17 cellular contexts compared by ENCODE assay signal in genomic region chr9:136930014-136930413, GRCh38. TPM values are rescaled to one million over a fixed set of nuclear protein-coding genes. Genes with fewer than 3 reads are reported as not detected.
"Had no signal": no experiment of that assay in that cellular context is flagged by ENCODE, and none has a peak within 500 bp of the region (broad histone marks: within the 10 kb centered on the region; RNA-seq: fewer than 3 reads in every experiment).

No MANE protein-coding gene starts in this region.

- H3K4me3 Mint-ChIP-seq: activated naive CD8-positive, alpha-beta T cell treated with anti-CD3 and anti-CD28 coated beads, Interleukin-2, amount 10 ng/mL, durations not matched to agents 7 days and 5 days; neural crest cell had no signal

- H3K27me3 Mint-ChIP-seq: activated naive CD8-positive, alpha-beta T cell treated with anti-CD3 and anti-CD28 coated beads, Interleukin-2, amount 10 ng/mL, durations not matched to agents 7 days and 5 days had no signal

- H3K4me1 Mint-ChIP-seq: activated naive CD8-positive, alpha-beta T cell treated with anti-CD3 and anti-CD28 coated beads, Interleukin-2, amount 10 ng/mL, durations not matched to agents 7 days and 5 days had no signal

- H3K27ac Mint-ChIP-seq: activated naive CD8-positive, alpha-beta T cell treated with anti-CD3 and anti-CD28 coated beads, Interleukin-2, amount 10 ng/mL, durations not matched to agents 7 days and 5 days; activated T-helper 2 cell treated with anti-CD3 and anti-CD28 coated beads, Interferon-gamma antibody, Interleukin-2, Interleukin-4, amounts not matched to agents 10 μg/mL and 5 μg/mL and 100 μg/mL, durations not matched to agents 14 hours and 24 hours and 36 hours had no signal

- H3K27ac ChIP-seq: SJSA1, thyroid gland had no signal

- DNase-seq: activated CD4-positive, alpha-beta T cell treated with anti-CD3 and anti-CD28 coated beads for 48 hours; activated naive CD8-positive, alpha-beta T cell treated with anti-CD3 and anti-CD28 coated beads, Interleukin-2, amount 10 ng/mL, durations not matched to agents 7 days and 5 days; hippocampal formation; mesenchymal stem cell; stimulated activated CD4-positive, alpha-beta T cell treated with anti-CD3 and anti-CD28 coated beads, Interleukin-12 subunit alpha, Interleukin-12 subunit beta, amount 100 ng/mL, for 4 hours; stimulated activated CD4-positive, alpha-beta T cell treated with anti-CD3 and anti-CD28 coated beads, Interleukin-2, amount 100 ng/mL, for 24 hours; T-helper 2 cell; thyroid gland had no signal

- H3K9me3 ChIP-seq: prostate gland, thyroid gland had no signal

- H3K4me1 ChIP-seq: prostate gland, SJSA1, thyroid gland had no signal

- H3K27me3 ChIP-seq: SJSA1, thyroid gland had no signal

- H3K4me3 ChIP-seq: prostate gland, SJSA1, thyroid gland had no signal

- H3K9me3 Mint-ChIP-seq: activated naive CD8-positive, alpha-beta T cell treated with anti-CD3 and anti-CD28 coated beads, Interleukin-2, amount 10 ng/mL, durations not matched to agents 7 days and 5 days; activated T-helper 2 cell treated with anti-CD3 and anti-CD28 coated beads, Interferon-gamma antibody, Interleukin-2, Interleukin-4, amounts not matched to agents 10 μg/mL and 5 μg/mL and 100 μg/mL, durations not matched to agents 14 hours and 24 hours and 36 hours had no signal

- FAIRE-seq: keratinocyte, urothelium cell line had no signal

- ATAC-seq: sciatic nerve had no signal

RNA-seq across cellular contexts. Expression of gene C8G, which starts 15.0 kb away (rescaled TPM):
- total RNA-seq: osteoblast, prostate gland, sciatic nerve, SJSA1 had no signal

RNA-seq across cellular contexts. Expression of gene LCN12, which starts 22.1 kb away (rescaled TPM):
- total RNA-seq: osteoblast, SJSA1 had no signal
- polyA plus RNA-seq: keratinocyte had no signal

RNA-seq across cellular contexts. Expression of gene PTGDS, which starts 47.3 kb away (rescaled TPM):
- total RNA-seq: activated CD8-positive, alpha-beta memory T cell treated with anti-CD3 and anti-CD28 coated beads for 36 hours; activated T-helper 2 cell treated with anti-CD3 and anti-CD28 coated beads, Interferon-gamma antibody, Interleukin-2, Interleukin-4, amounts not matched to agents 10 μg/mL and 5 μg/mL and 100 μg/mL, durations not matched to agents 14 hours and 24 hours and 36 hours; neural crest cell; SJSA1 had no signal
- polyA plus RNA-seq: keratinocyte had no signal
